22 cellular contexts compared by ENCODE assay signal in genomic region chr15:75179773-75180140, GRCh38. TPM values are rescaled to one million over a fixed set of nuclear protein-coding genes. Genes with fewer than 3 reads are reported as not detected.
A peak's percentile ranks its signal among the peaks of the same experiment; 100 is the strongest.
DNase-seq lines count a peak whose midpoint lies in the region; TF ChIP-seq lines count a peak whose summit lies in the region.
"Had no signal": no experiment of that assay in that cellular context is flagged by ENCODE, and none has a peak within 500 bp of the region (broad histone marks: within the 10 kb centered on the region; RNA-seq: fewer than 3 reads in every experiment).

No MANE protein-coding gene starts in this region.

- DNase-seq in H7 (peak; percentile 39), thyroid gland (no peak), coronary artery (ENCODE audit: low spot score) (no peak), NOMO-1 (lab: John Stamatoyannopoulos, UW; ENCODE audit: unreplicated experiment in 2 of 2) (no peak), colonic mucosa (no peak)
- DNase-seq in activated T-cell treated with anti-CD3 and anti-CD28 coated beads, Interleukin-2, amount 50 U/mL, for 1 hour: no peak
- DNase-seq: activated CD4-positive, alpha-beta T cell treated with anti-CD3 and anti-CD28 coated beads for 36 hours; activated gamma-delta T cell; DMS79; GDM1; kidney; MM.1S; NCI-H1417 treated with DMSO at 0.1 percent for 48 hours; NCI-H774; stimulated activated naive CD4-positive, alpha-beta T cell; T-helper 2 cell; trophoblast cell had no signal

- H3K9me3 ChIP-seq in thyroid gland: no peaks in the 10 kb centered on the region
- H3K9me3 ChIP-seq in colonic mucosa: no peaks in the 10 kb centered on the region

- peak overlapping the region; percentile 71 for H3K27ac ChIP-seq in VCaP
- H3K27ac ChIP-seq in thyroid gland: peak overlapping the region in 2 of 3 donors; percentile 18 to 34
- peak overlapping the region in 1 of 2 donors; percentile 34 for H3K27ac ChIP-seq in coronary artery
- H3K27ac ChIP-seq in colonic mucosa: no peak overlapping the region
- H3K27ac ChIP-seq: KMS-11, parathyroid adenoma had no signal

- H3K9ac ChIP-seq in colonic mucosa (ENCODE audit: low read depth in 2 of 2, low read length in 2 of 2): no peak overlapping the region
- H3K9ac ChIP-seq: KMS-11, parathyroid adenoma had no signal

- H3K4me1 ChIP-seq in thyroid gland (peaks cover 45 to 58% of the 10 kb centered on the region in 2 donors), colonic mucosa (peaks cover 32% of the 10 kb centered on the region)
- H3K4me1 ChIP-seq: parathyroid adenoma had no signal

- H3K4me3 ChIP-seq in H7 (ENCODE audit: insufficient read depth, low read depth, low read length) (no peak overlapping the region), thyroid gland (replicated peaks in 1 of 3) (no peak overlapping the region), coronary artery (no peak overlapping the region), colonic mucosa (no peak overlapping the region)

- H3K9me3 Mint-ChIP-seq in nephron: no peaks in the 10 kb centered on the region
- H3K9me3 Mint-ChIP-seq: neural crest cell had no signal

- peaks cover 54% of the 10 kb centered on the region for H3K4me1 Mint-ChIP-seq in nephron

- H3K27me3 Mint-ChIP-seq in nephron (ENCODE audit: low read depth): peaks cover 21% of the 10 kb centered on the region

- no peaks in the 10 kb centered on the region for H3K36me3 Mint-ChIP-seq in nephron (ENCODE audit: low read depth)

- H3K27ac Mint-ChIP-seq in nephron: peak overlapping the region; percentile 7 to 53 (median 29)
- H3K27ac Mint-ChIP-seq: activated CD4-positive, alpha-beta T cell treated with anti-CD3 and anti-CD28 coated beads for 36 hours had no signal

- 52 to 57% methylated on average over 4 of the region's 4 CpGs for WGBS in thyroid gland, 2 donors

- H3K27me3 ChIP-seq in H7 (ENCODE audit: control insufficient read depth, insufficient read depth, low read length): peaks cover 13% of the 10 kb centered on the region
- no peaks in the 10 kb centered on the region for H3K27me3 ChIP-seq in thyroid gland
- H3K27me3 ChIP-seq in colonic mucosa: peaks cover 10% of the 10 kb centered on the region

- no peak for TF ChIP-seq POLR2A in thyroid gland (IDR thresholded peaks at IDR 0.05)

- H3K4me3 Mint-ChIP-seq in nephron: peak overlapping the region; percentile 37 to 66 (median 64)
- H3K4me3 Mint-ChIP-seq: activated CD4-positive, alpha-beta T cell treated with anti-CD3 and anti-CD28 coated beads for 36 hours had no signal

- TF ChIP-seq CTCF in VCaP (conservative IDR thresholded peaks at IDR 0.05): no peak
- TF ChIP-seq CTCF in nephron (IDR thresholded peaks at IDR 0.05; ENCODE audit: unreplicated experiment in 3 of 3): no peak
- TF ChIP-seq CTCF in thyroid gland (IDR thresholded peaks at IDR 0.05): no peak
- TF ChIP-seq CTCF in coronary artery (IDR thresholded peaks at IDR 0.05): no peak
- no peak for TF ChIP-seq CTCF in colonic mucosa (IDR thresholded peaks at IDR 0.05)

- intact Hi-C loops in thyroid gland (cut with DNase I) (no loop called here), colonic mucosa (cut with DNase I) (no loop called here)

- no peaks in the 10 kb centered on the region for H3K36me3 ChIP-seq in H7 (replicated peaks; ENCODE audit: control insufficient read depth, insufficient read depth, low read length)
- H3K36me3 ChIP-seq in thyroid gland: no peaks in the 10 kb centered on the region
- no peaks in the 10 kb centered on the region for H3K36me3 ChIP-seq in colonic mucosa

RNA-seq across cellular contexts. Expression of gene C15orf39, which starts 21.9 kb away (rescaled TPM):
- 35.9 and 37.1 TPM in 2 replicates for total RNA-seq in H7 (2014; rRNA removed; shearing (Covaris generic))
- total RNA-seq in thyroid gland (10 to 100 TPM; 10.6 to 18.3 (median 16.7) TPM), colonic mucosa (10 to 100 TPM; 22.3 to 27.3 TPM)
